1 cellular context compared by ENCODE assay signal in genomic region chr7:77696643-77697534, GRCh38.
A peak's percentile ranks its signal among the peaks of the same experiment; 100 is the strongest.
TF ChIP-seq lines count a peak whose summit lies in the region.

No MANE protein-coding gene starts in this region.

TF ChIP-seq in K562, 482 proteins besides CTCF, POLR2A, EP300 and RAD21 (continued from another document and continues in another):
- TF ChIP-seq TFAP4 (CRISPR knock-in tag; IDR thresholded peaks at IDR 0.05; ENCODE audit: borderline replicate concordance) (peak; percentile 46; the same call in 1 of the 2 replicates), ZEB2 (IDR thresholded peaks at IDR 0.05) (no peak), ASH1L (IDR thresholded peaks at IDR 0.05; ENCODE audit: borderline replicate concordance, low read depth, partially characterized antibody) (no peak), FOXO4 (CRISPR knock-in tag; IDR thresholded peaks at IDR 0.05) (no peak), BRF2 (IDR thresholded peaks at IDR 0.05; ENCODE audit: borderline replicate concordance, insufficient read depth, insufficient read length) (no peak), SMARCA4 (IDR thresholded peaks at IDR 0.05) (peak; percentile 15; the same call in 1 of the 2 replicates), ZNF134 (CRISPR knock-in tag; conservative IDR thresholded peaks at IDR 0.05) (no peak), POLR2B (IDR thresholded peaks at IDR 0.05; ENCODE audit: low read depth, partially characterized antibody) (no peak), CHD2 (IDR thresholded peaks at IDR 0.05; ENCODE audit: low read depth, low read length) (no peak), HMBOX1 (IDR thresholded peaks at IDR 0.05) (no peak), TAL1 (IDR thresholded peaks at IDR 0.05) (no peak), KHSRP (IDR thresholded peaks at IDR 0.05) (no peak), ZBTB26 (CRISPR knock-in tag; IDR thresholded peaks at IDR 0.05) (no peak), GTF2A2 (tag; IDR thresholded peaks at IDR 0.05) (no peak), MAFG (tag; conservative IDR thresholded peaks at IDR 0.05) (no peak), ZBTB49 (CRISPR knock-in tag; IDR thresholded peaks at IDR 0.05; ENCODE audit: borderline replicate concordance) (no peak), ZNF280A (IDR thresholded peaks at IDR 0.05; ENCODE audit: low read depth, partially characterized antibody) (no peak), MYC (IDR thresholded peaks at IDR 0.05; ENCODE audit: low read depth, low read length) (peak; percentile 83), MYC (CRISPR knock-in tag; IDR thresholded peaks at IDR 0.05; ENCODE audit: borderline replicate concordance, low read depth) (peak; percentile 84; the same call in 1 of the 2 replicates), ILK (tag; IDR thresholded peaks at IDR 0.05; ENCODE audit: borderline replicate concordance, low read depth) (no peak), CREB1 (IDR thresholded peaks at IDR 0.05) (no peak; the same call in 1 of the 2 replicates), CREB1 (CRISPR knock-in tag; IDR thresholded peaks at IDR 0.05) (no peak), ZNF324 (CRISPR knock-in tag; IDR thresholded peaks at IDR 0.05) (no peak), BACH1 (tag; IDR thresholded peaks at IDR 0.05) (no peak), NUFIP1 (IDR thresholded peaks at IDR 0.05; ENCODE audit: partially characterized antibody) (no peak), HMGN3 (IDR thresholded peaks at IDR 0.05; ENCODE audit: borderline replicate concordance, extremely low read depth, insufficient read length, low read depth, low read length) (peak; percentile 27), ZBTB17 (CRISPR knock-in tag; IDR thresholded peaks at IDR 0.05) (no peak), ZNF507 (tag; conservative IDR thresholded peaks at IDR 0.05) (no peak), ETV6 (IDR thresholded peaks at IDR 0.05; ENCODE audit: borderline replicate concordance in 1 of 2, low read depth in 2 of 2, low read length in 1 of 2) (no peak), ETV6 (CRISPR knock-in tag; IDR thresholded peaks at IDR 0.05; ENCODE audit: borderline replicate concordance) (no peak), ZNF764 (CRISPR knock-in tag; IDR thresholded peaks at IDR 0.05; ENCODE audit: low read depth) (no peak), TCF7L2 (IDR thresholded peaks at IDR 0.05; ENCODE audit: low read depth, low read length) (no peak), CXXC5 (CRISPR knock-in tag; IDR thresholded peaks at IDR 0.05) (no peak), RBM15 (IDR thresholded peaks at IDR 0.05; ENCODE audit: insufficient read depth, low read length) (no peak), MXD1 (CRISPR knock-in tag; IDR thresholded peaks at IDR 0.05; ENCODE audit: borderline replicate concordance, poor library complexity, severe bottlenecking) (no peak), ZNF639 (CRISPR knock-in tag; conservative IDR thresholded peaks at IDR 0.05 in 1 of 2, IDR thresholded peaks at IDR 0.05 in 1 of 2) (no peak), SIN3B (IDR thresholded peaks at IDR 0.05; ENCODE audit: low read depth) (no peak; the same call in none of the 2 replicates), EZH2 (IDR thresholded peaks at IDR 0.05; ENCODE audit: borderline replicate concordance, low read depth, low read length) (no peak), DACH1 (IDR thresholded peaks at IDR 0.05; ENCODE audit: partially characterized antibody) (no peak), CBX1 (IDR thresholded peaks at IDR 0.05; ENCODE audit: low read depth) (no peak), SMARCC2 (IDR thresholded peaks at IDR 0.05; ENCODE audit: low read depth) (no peak), ZNF124 (CRISPR knock-in tag; IDR thresholded peaks at IDR 0.05) (no peak), MAFK (IDR thresholded peaks at IDR 0.05; ENCODE audit: low read length) (no peak), CHCHD3 (CRISPR knock-in tag; IDR thresholded peaks at IDR 0.05) (no peak), ZNF740 (CRISPR knock-in tag; IDR thresholded peaks at IDR 0.05) (no peak), ZNF740 (tag; IDR thresholded peaks at IDR 0.05) (peak in 1 of 2 experiments; percentile 55; a peak in 1 of 4 replicates), ZKSCAN3 (CRISPR knock-in tag; IDR thresholded peaks at IDR 0.05) (no peak), UBTF (IDR thresholded peaks at IDR 0.05; ENCODE audit: borderline replicate concordance in 1 of 2, low read depth in 2 of 2, low read length in 2 of 2) (peak in 1 of 2 experiments; percentile 89; a peak in 2 of 4 replicates), ZNF263 (CRISPR knock-in tag; IDR thresholded peaks at IDR 0.05; ENCODE audit: borderline replicate concordance) (no peak; the same call in 1 of the 2 replicates), ZNF143 (CRISPR knock-in tag; IDR thresholded peaks at IDR 0.05) (0 out of 2 replicates have a peak, but pooled peaks have one; percentile 22), ZNF644 (tag; IDR thresholded peaks at IDR 0.05; ENCODE audit: low read depth) (no peak), KDM2B (CRISPR knock-in tag; IDR thresholded peaks at IDR 0.05) (no peak), NCOA1 (IDR thresholded peaks at IDR 0.05; ENCODE audit: low read depth) (no peak), DIDO1 (tag; IDR thresholded peaks at IDR 0.05; ENCODE audit: low read depth) (no peak), HDAC1 (IDR thresholded peaks at IDR 0.05) (no peak; a peak in 2 of 4 replicates)
